Comparison of ENCODE assay signal across 27 cellular contexts in the genomic region with DNA sequence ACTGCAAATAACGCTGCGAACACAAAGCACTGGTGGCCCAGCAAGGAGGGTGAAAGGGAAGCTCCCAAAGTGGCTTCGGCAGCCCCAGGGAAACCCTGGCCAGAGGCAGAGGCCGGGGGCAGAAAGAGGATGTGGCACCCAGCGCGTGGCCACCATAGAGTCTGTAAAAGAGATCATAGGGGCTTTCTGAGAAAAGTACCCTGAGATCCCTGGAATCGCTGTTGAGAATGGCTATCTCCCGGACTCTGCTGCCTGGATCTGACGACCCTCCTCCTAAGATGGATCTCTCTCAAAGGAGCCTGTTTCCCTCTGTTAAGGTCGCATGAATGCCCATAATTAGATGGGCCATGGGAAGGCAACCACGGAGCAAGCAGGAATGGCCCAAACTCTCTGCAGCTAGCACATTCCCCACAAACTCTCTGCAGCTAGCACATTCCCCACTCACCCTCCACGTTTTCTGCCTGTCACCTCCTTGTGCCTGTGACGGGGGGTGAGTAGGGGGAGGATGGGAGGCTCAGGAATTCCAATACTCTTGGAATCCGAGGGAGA.
DNase-seq lines count a peak whose midpoint lies in the region; FAIRE-seq and TF ChIP-seq lines count a peak whose summit lies in the region.
"Had no signal": no experiment of that assay in that cellular context is flagged by ENCODE, and none has a peak within 500 bp of the region (broad histone marks: within the 10 kb centered on the region; RNA-seq: fewer than 3 reads in every experiment).

No MANE protein-coding gene starts in this region.

- no peak for TF ChIP-seq POLR2A in H1 (IDR thresholded peaks at IDR 0.05; ENCODE audit: control extremely low read depth in 1 of 2, low read depth in 2 of 2, low read length in 2 of 2)
- no peak for TF ChIP-seq POLR2A in H54 (IDR thresholded peaks at IDR 0.05; ENCODE audit: low read depth, low read length)

- H4K91ac ChIP-seq in H1 (replicated peaks; ENCODE audit: insufficient read length, low read length): no peak overlapping the region
- no peak overlapping the region for H4K91ac ChIP-seq in neuronal stem cell (ENCODE audit: low read depth, low read length, poor library complexity)

- no peaks in the 10 kb centered on the region for H3K79me2 ChIP-seq in H1 (ENCODE audit: control insufficient read depth in 1 of 2, insufficient read depth in 2 of 2, low read length in 2 of 2)

- H3K4me1 ChIP-seq in H1 (replicated peaks in 1 of 4; ENCODE audit: control insufficient read depth in 3 of 4, insufficient read depth in 4 of 4, low read length in 3 of 4) (peaks cover 0 to 9% (median 6%) of the 10 kb centered on the region in 4 experiments; a peak in 6 of 7 replicates), neuronal stem cell (ENCODE audit: control insufficient read depth in 2 of 2, insufficient read depth in 1 of 2, low read depth in 1 of 2, low read length in 2 of 2) (peaks cover 26 to 28% of the 10 kb centered on the region in 2 donors)
- H3K4me1 ChIP-seq: adrenal gland, esophagus squamous epithelium, gastroesophageal sphincter, upper lobe of left lung had no signal

- no peak overlapping the region for H2AFZ ChIP-seq in H1 (ENCODE audit: low read length)
- H2AFZ ChIP-seq in neuronal stem cell (ENCODE audit: low read length): peak overlapping the region; percentile 69

- H3K4me2 ChIP-seq in H1 (ENCODE audit: insufficient read depth in 1 of 2, low read depth in 2 of 2, low read length in 2 of 2): no peak overlapping the region
- H3K4me2 ChIP-seq in neuronal stem cell (ENCODE audit: insufficient read depth, low read length, poor library complexity, severe bottlenecking): no peak overlapping the region

- no peak overlapping the region for H3K14ac ChIP-seq in H1 (ENCODE audit: insufficient read length)
- no peak overlapping the region for H3K14ac ChIP-seq in neuronal stem cell (ENCODE audit: low read length)

- no peak for TF ChIP-seq RAD21 in H1 (IDR thresholded peaks at IDR 0.05 in 1 of 2, conservative IDR thresholded peaks at IDR 0.05 in 1 of 2; ENCODE audit: low read depth in 2 of 2, low read length in 2 of 2)

- DNase-seq in ELF-1 (ENCODE audit: low read depth, low spot score) (peak; percentile 26), H7 (peak; percentile 55), H1 (ENCODE audit: low read depth in 1 of 2, low spot score in 2 of 2) (no peak), neuronal stem cell (ENCODE audit: low spot score) (peak; percentile 18), SKM-1 (lab: John Stamatoyannopoulos, UW; ENCODE audit: unreplicated experiment) (no peak), H54 (ENCODE audit: insufficient read length, low spot score) (no peak)
- DNase-seq in stimulated activated CD4-positive, alpha-beta T cell treated with anti-CD3 and anti-CD28 coated beads, Interleukin-2, amount 100 ng/mL, for 24 hours: no peak
- DNase-seq in activated CD4-positive, alpha-beta T cell treated with anti-CD3 and anti-CD28 coated beads, Interleukin-2, amount 50 U/mL, for 48 hours: no peak
- DNase-seq: ACHN; activated CD4-positive, alpha-beta T cell treated with anti-CD3 and anti-CD28 coated beads, Interleukin-2, amount 50 U/mL, for 4 hours; activated gamma-delta T cell treated with Interleukin-2 at 50 U/mL for 16 hours; activated T-cell treated with anti-CD3 and anti-CD28 coated beads for 4 hours; adrenal gland; CD4-positive, alpha-beta T cell; esophagus squamous epithelium; HCEC 1CT; MM.1S; NCI-H1436; NCI-H524 treated with DMSO at 0.1 percent for 48 hours; T-helper 17 cell had no signal

- WGBS in H1 (ENCODE audit: extremely low coverage in 1 of 2, insufficient coverage in 1 of 2, insufficient read length in 1 of 2, insufficient replicate concordance in 2 of 2, low coverage in 1 of 2, low lambda C conversion rate in 2 of 2, missing lambda C conversion rate in 1 of 2), 2 experiments: 83% methylated on average over 14 of the region's 14 CpGs; no CpG with 5 or more reads in 1 of the 2 experiments
- WGBS in neuronal stem cell (ENCODE audit: extremely low coverage in 2 of 2, insufficient read length in 2 of 2, insufficient replicate concordance in 1 of 2), 2 donors: no CpG with 5 or more reads among the region's 14 CpGs

- no peak overlapping the region for H3K56ac ChIP-seq in H1 (replicated peaks; ENCODE audit: insufficient read length, low read depth, low read length)

- CTCF ChIA-PET in H1 (lab: Charles Lee; ENCODE audit: partially characterized antibody): interaction anchor here (1.0 to 1.3 kb wide), 2 partner anchors 14 to 321 kb away, joined by 3 read pairs; no protein-coding TSS in a partner anchor

- H2BK120ac ChIP-seq in H1 (replicated peaks; ENCODE audit: low read depth, low read length): no peak overlapping the region
- no peak overlapping the region for H2BK120ac ChIP-seq in neuronal stem cell (ENCODE audit: low read depth, low read length)

- no peak overlapping the region for H3K9ac ChIP-seq in H1 (replicated peaks in 1 of 4; ENCODE audit: extremely low read depth in 1 of 4, low read depth in 3 of 4, low read length in 3 of 4)
- H3K9ac ChIP-seq in neuronal stem cell (ENCODE audit: low read depth, low read length, poor library complexity): no peak overlapping the region

- H3K9me3 ChIP-seq in H1 (ENCODE audit: insufficient read depth in 2 of 2, low read depth in 1 of 2, low read length in 1 of 2) (peaks cover 0 to 3% of the 10 kb centered on the region in 2 experiments; a peak in 1 of 4 replicates), neuronal stem cell (replicated peaks in 1 of 2; ENCODE audit: control insufficient read depth in 2 of 2, insufficient read depth in 1 of 2, low read depth in 1 of 2, low read length in 2 of 2) (no peaks in the 10 kb centered on the region)
- H3K9me3 ChIP-seq: adrenal gland, esophagus squamous epithelium, gastroesophageal sphincter, upper lobe of left lung had no signal

- H3K36me3 ChIP-seq in H7 (replicated peaks; ENCODE audit: control insufficient read depth, insufficient read depth, low read length) (no peaks in the 10 kb centered on the region), H1 (ENCODE audit: control insufficient read depth in 2 of 4, insufficient read depth in 4 of 4, low read length in 3 of 4) (no peaks in the 10 kb centered on the region; a peak in 1 of 8 replicates), neuronal stem cell (replicated peaks in 1 of 2; ENCODE audit: control insufficient read depth in 2 of 2, insufficient read depth in 2 of 2, low read length in 2 of 2) (no peaks in the 10 kb centered on the region)
- H3K36me3 ChIP-seq: adrenal gland, upper lobe of left lung had no signal

- no peak overlapping the region for H3K4ac ChIP-seq in H1 (replicated peaks; ENCODE audit: insufficient read length, low read depth, low read length)
- no peak overlapping the region for H3K4ac ChIP-seq in neuronal stem cell (ENCODE audit: low read length)

- H3K23ac ChIP-seq in H1 (ENCODE audit: insufficient read length): no peak overlapping the region
- no peak overlapping the region for H3K23ac ChIP-seq in neuronal stem cell (ENCODE audit: low read depth, low read length, poor library complexity)

- H2AK5ac ChIP-seq in H1 (ENCODE audit: low read depth, low read length): no peak overlapping the region
- H2AK5ac ChIP-seq in neuronal stem cell (ENCODE audit: low read depth, low read length): peak overlapping the region; percentile 56

- TF ChIP-seq CTCF in H1 (IDR thresholded peaks at IDR 0.05; ENCODE audit: control extremely low read depth in 1 of 3, insufficient read depth in 1 of 3, low read depth in 1 of 3, low read length in 3 of 3): no peak

- no peaks in the 10 kb centered on the region for H3K23me2 ChIP-seq in H1 (ENCODE audit: low read depth, low read length)

- H3K79me1 ChIP-seq in H1 (ENCODE audit: low read depth, low read length) (no peaks in the 10 kb centered on the region), neuronal stem cell (ENCODE audit: low read depth, low read length) (peaks cover 3% of the 10 kb centered on the region)

- TF ChIP-seq EP300 in H1 (IDR thresholded peaks at IDR 0.05; ENCODE audit: borderline replicate concordance in 1 of 2, low read depth in 2 of 2, low read length in 2 of 2): no peak

- H3K27ac ChIP-seq in H1 (ENCODE audit: low read depth, low read length) (no peak overlapping the region), neuronal stem cell (replicated peaks; ENCODE audit: low read length) (peak overlapping the region; percentile 52)
- H3K27ac ChIP-seq: adrenal gland, esophagus squamous epithelium, gastroesophageal sphincter, upper lobe of left lung, VCaP had no signal

- H2BK12ac ChIP-seq in H1 (ENCODE audit: low read depth, low read length) (no peak overlapping the region), neuronal stem cell (ENCODE audit: low read length) (peak overlapping the region; percentile 17)

- POLR2A ChIA-PET in H1 (lab: Charles Lee; ENCODE audit: partially characterized antibody): interaction anchor here (0.6 to 2.0 kb wide), 5 partner anchors 9 to 74 kb away, joined by 3 to 6 read pairs (median 4); no protein-coding TSS in a partner anchor

- H3K4me3 ChIP-seq in H7 (ENCODE audit: insufficient read depth, low read depth, low read length) (no peak overlapping the region), H1 (ENCODE audit: extremely low read depth in 1 of 4, insufficient read depth in 2 of 4, low read depth in 3 of 4, low read length in 4 of 4) (no peak overlapping the region), neuronal stem cell (ENCODE audit: low read length in 2 of 2) (no peak overlapping the region)
- H3K4me3 ChIP-seq: adrenal gland, esophagus squamous epithelium, gastroesophageal sphincter, lung, upper lobe of left lung had no signal

- H2BK15ac ChIP-seq in H1 (ENCODE audit: low read length) (no peak overlapping the region), neuronal stem cell (ENCODE audit: low read length) (peak overlapping the region; percentile 42)

- H4K8ac ChIP-seq in H1 (ENCODE audit: extremely low read depth, insufficient read depth, low read length) (no peak overlapping the region), neuronal stem cell (ENCODE audit: low read depth, low read length) (no peak overlapping the region)

- H3K18ac ChIP-seq in H1 (ENCODE audit: extremely low read depth, low read length): no peak overlapping the region
- peak overlapping the region; percentile 69 for H3K18ac ChIP-seq in neuronal stem cell (ENCODE audit: low read length)

- no peak overlapping the region for H2BK5ac ChIP-seq in H1 (ENCODE audit: low read depth, low read length)
- no peak overlapping the region for H2BK5ac ChIP-seq in neuronal stem cell (ENCODE audit: low read length)

- no peaks in the 10 kb centered on the region for H3K27me3 ChIP-seq in H7 (ENCODE audit: control insufficient read depth, insufficient read depth, low read length)
- H3K27me3 ChIP-seq in H1 (replicated peaks in 1 of 4; ENCODE audit: control insufficient read depth in 3 of 4, extremely low read depth in 1 of 4, insufficient read depth in 3 of 4, low read length in 3 of 4): no peaks in the 10 kb centered on the region
- H3K27me3 ChIP-seq in neuronal stem cell (ENCODE audit: control insufficient read depth in 3 of 3, insufficient read depth in 3 of 3, low read depth in 1 of 3, low read length in 3 of 3): no peaks in the 10 kb centered on the region
- H3K27me3 ChIP-seq: adrenal gland, esophagus squamous epithelium, gastroesophageal sphincter, upper lobe of left lung had no signal

- no peak overlapping the region for H2BK20ac ChIP-seq in H1 (ENCODE audit: low read length)

- H4K20me1 ChIP-seq in H1 (replicated peaks in 1 of 2; ENCODE audit: control insufficient read depth in 1 of 2, insufficient read depth in 2 of 2, low read length in 2 of 2): no peaks in the 10 kb centered on the region

- no peak overlapping the region for H4K5ac ChIP-seq in H1 (ENCODE audit: insufficient read length, low read depth, low read length)

- FAIRE-seq in H1 (lab: Jason Lieb, UNC) (no peak), H54 (lab: Jason Lieb, UNC) (no peak)
- FAIRE-seq: colon, G401.6, GM12892 had no signal

Comparison
In these comparisons a context has a peak if more than half of its experiments do, and no peak if none do; other contexts are left out.
1. DNase-seq: peak in ELF-1 (single experiment), H7 (single experiment) and neuronal stem cell (single experiment); none in H1 (0 of 2), SKM-1 (single experiment), stimulated activated CD4-positive, alpha-beta T cell treated with anti-CD3 and anti-CD28 coated beads, Interleukin-2, amount 100 ng/mL, for 24 hours (0 of 2), activated CD4-positive, alpha-beta T cell treated with anti-CD3 and anti-CD28 coated beads, Interleukin-2, amount 50 U/mL, for 48 hours (0 of 2) and H54 (single experiment).